8 cellular contexts compared by ENCODE assay signal in the genomic region with DNA sequence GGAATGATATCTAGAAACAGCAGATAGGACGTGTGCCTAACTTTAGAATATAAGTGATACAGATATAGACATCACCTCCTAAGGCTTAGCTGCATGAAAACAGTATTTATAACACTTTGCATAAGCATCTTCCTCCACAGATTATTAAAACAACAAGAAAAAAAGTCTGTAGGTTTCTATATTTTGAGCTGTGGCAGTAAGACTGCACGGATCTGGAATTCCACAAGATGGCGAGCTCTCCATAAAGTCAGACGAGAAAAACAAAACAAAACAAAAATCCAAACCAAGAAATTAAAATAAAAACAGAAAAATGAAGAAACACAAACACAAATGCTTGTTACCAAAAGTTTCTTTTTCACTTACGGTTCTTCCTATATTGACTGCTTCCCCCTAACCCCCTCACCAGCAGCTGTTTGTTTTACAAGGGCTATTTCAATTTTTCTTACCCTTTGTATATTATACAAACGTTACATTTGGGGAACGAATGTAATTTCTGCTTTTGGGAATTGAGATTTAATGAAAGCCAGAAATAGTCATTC.
A peak's percentile ranks its signal among the peaks of the same experiment; 100 is the strongest.
DNase-seq lines count a peak whose midpoint lies in the region; ATAC-seq and TF ChIP-seq lines count a peak whose summit lies in the region.

No MANE protein-coding gene starts in this region.

- intact Hi-C loops in upper lobe of right lung (cut with DNase I), result no loop called here

- TF ChIP-seq CTCF in AG09309 (IDR thresholded peaks at IDR 0.05; ENCODE audit: control insufficient read depth, insufficient read depth, low read depth, low read length, missing control alignments), result peak; percentile 64
- peak; percentile 24; the same call in 1 of the 2 replicates for TF ChIP-seq CTCF in GM12874 (IDR thresholded peaks at IDR 0.05; ENCODE audit: insufficient read depth, low read depth, low read length)
- TF ChIP-seq CTCF in upper lobe of right lung (IDR thresholded peaks at IDR 0.05), result peak; percentile 49

- DNase-seq in AG09309 (ENCODE audit: low read depth), result no peak
- peak; percentile 32 for DNase-seq in LoVo (ENCODE audit: low spot score)
- peak; percentile 85 for DNase-seq in adipocyte (ENCODE audit: low read depth)
- peak; percentile 47 for DNase-seq in left kidney (ENCODE audit: low read depth, low spot score)
- no peak for DNase-seq in upper lobe of right lung

- H3K4me1 ChIP-seq in adipocyte (ENCODE audit: control insufficient read depth, insufficient read depth, low read length), result peaks cover 42% of the 10 kb centered on the region
- peaks cover 17% of the 10 kb centered on the region for H3K4me1 ChIP-seq in upper lobe of right lung

- H3K36me3 ChIP-seq in adipocyte (ENCODE audit: control insufficient read depth, insufficient read depth, low read length, severe bottlenecking), result no peaks in the 10 kb centered on the region
- no peaks in the 10 kb centered on the region for H3K36me3 ChIP-seq in upper lobe of right lung

- peak overlapping the region; percentile 12; the same call in 1 of the 2 replicates for H3K4me3 ChIP-seq in AG09309 (ENCODE audit: control insufficient read depth, low read depth, low read length)
- peak overlapping the region; percentile 73 for H3K4me3 ChIP-seq in adipocyte (ENCODE audit: low read length)
- H3K4me3 ChIP-seq in upper lobe of right lung, result peak overlapping the region; percentile 11

- H3K27me3 ChIP-seq in adipocyte (replicated peaks; ENCODE audit: control insufficient read depth, insufficient read depth, low read length) (no peaks in the 10 kb centered on the region), upper lobe of right lung (no peaks in the 10 kb centered on the region)

- ATAC-seq in upper lobe of right lung, result no peak
- no peak for ATAC-seq in GM18519 (IDR thresholded peaks at IDR 0.05; ENCODE audit: low FRiP score, unreplicated experiment)
- ATAC-seq in HG02588 (IDR thresholded peaks at IDR 0.05; ENCODE audit: unreplicated experiment), result no peak

- peak overlapping the region; percentile 78 for H3K27ac ChIP-seq in upper lobe of right lung

- H3K9ac ChIP-seq in adipocyte (ENCODE audit: low read length), result peak overlapping the region; percentile 87

- H3K9me3 ChIP-seq in adipocyte (ENCODE audit: control insufficient read depth, low read length) (no peaks in the 10 kb centered on the region), upper lobe of right lung (no peaks in the 10 kb centered on the region)

Comparison
In these comparisons a context has a peak if more than half of its experiments do, and no peak if none do; other contexts are left out.
1. DNase-seq: peak in LoVo (single experiment), adipocyte (single experiment) and left kidney (single experiment); none in AG09309 (single experiment) and upper lobe of right lung (single experiment).
2. H3K4me3 ChIP-seq: peak in every context shown above with its lines; median percentile 73 in adipocyte; 12 in AG09309; 11 in upper lobe of right lung.
3. Peak in every context shown above with its lines, with median percentiles within 50 percentile points of each other: CTCF ChIP-seq.